11 cellular contexts compared by ENCODE assay signal in the genomic region with DNA sequence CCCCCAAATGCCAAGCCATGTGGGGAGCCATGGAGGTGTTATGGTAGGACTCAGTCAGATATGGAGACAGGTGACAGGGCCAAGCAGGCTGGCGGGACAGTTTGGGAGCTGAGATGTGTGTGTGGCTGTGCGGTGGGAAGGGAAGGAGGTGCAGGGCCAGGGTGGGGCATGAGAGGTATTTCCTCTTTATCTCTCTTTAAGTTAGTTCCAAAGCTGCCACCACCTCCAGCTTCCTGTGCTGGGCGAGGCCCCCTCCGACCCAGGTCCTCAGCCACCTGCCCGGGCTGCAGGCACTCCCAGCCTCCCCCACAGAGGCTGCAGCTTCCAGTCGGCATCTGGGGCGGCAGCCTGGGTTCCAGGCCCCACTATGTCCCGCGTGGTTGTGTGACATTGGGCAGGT. TPM values are rescaled to one million over a fixed set of nuclear protein-coding genes. Genes with fewer than 3 reads are reported as not detected.
DNase-seq lines count a peak whose midpoint lies in the region; ATAC-seq, FAIRE-seq and TF ChIP-seq lines count a peak whose summit lies in the region.
"Not testable (repeated sequence)": the region's sequence is repeated elsewhere in the genome, so short reads cannot be mapped to it uniquely, and the experiment has no call there.
"Had no signal": no experiment of that assay in that cellular context is flagged by ENCODE, and none has a peak within 500 bp of the region (broad histone marks: within the 10 kb centered on the region; RNA-seq: fewer than 3 reads in every experiment).

No MANE protein-coding gene starts in this region.

- not testable (repeated sequence) for H3K4me3 Mint-ChIP-seq in CD8-positive, alpha-beta T cell; activated T-helper 17 cell treated with anti-CD3 and anti-CD28 coated beads, Interleukin-2, amount 50 U/mL, for 72 hours
- H3K4me3 Mint-ChIP-seq in T-helper 17 cell, result peak overlapping the region; percentile 77
- H3K4me3 Mint-ChIP-seq in endothelial cell (ENCODE audit: unreplicated experiment), result peak overlapping the region; percentile 78
- H3K4me3 Mint-ChIP-seq in naive thymus-derived CD4-positive, alpha-beta T cell, result peak overlapping the region in 2 of 10 donors; percentile 47 to 61

- not testable (repeated sequence) for H3K4me1 Mint-ChIP-seq in CD8-positive, alpha-beta T cell (ENCODE audit: low read depth); T-helper 17 cell; activated T-helper 17 cell treated with anti-CD3 and anti-CD28 coated beads, Interleukin-2, amount 50 U/mL, for 72 hours; endothelial cell (ENCODE audit: unreplicated experiment); naive thymus-derived CD4-positive, alpha-beta T cell

- not testable (repeated sequence) for H3K9me2 ChIP-seq in OCI-LY1 (ENCODE audit: low read depth, low read length)

- not testable (repeated sequence) for H3K79me2 ChIP-seq in OCI-LY1 (ENCODE audit: insufficient read depth, low read length)

- H3K9me3 ChIP-seq in CD8-positive, alpha-beta T cell (ENCODE audit: low read length); OCI-LY1 (ENCODE audit: low read length); T-helper 17 cell (ENCODE audit: control insufficient read depth, low read length, poor library complexity, severe bottlenecking); naive thymus-derived CD4-positive, alpha-beta T cell (ENCODE audit: control insufficient read depth in 2 of 3, low read length in 3 of 3): not testable (repeated sequence)

- intact Hi-C loops in CD8-positive, alpha-beta T cell (cut with DNase I, micrococcal nuclease); naive thymus-derived CD4-positive, alpha-beta T cell (cut with micrococcal nuclease): not testable (repeated sequence)

- H3K4me1 ChIP-seq in CD8-positive, alpha-beta T cell (ENCODE audit: insufficient read depth, low read length); naive thymus-derived CD4-positive, alpha-beta T cell (ENCODE audit: control insufficient read depth in 2 of 2, insufficient read depth in 2 of 2, low read length in 2 of 2): not testable (repeated sequence)
- peaks cover 12% of the 10 kb centered on the region for H3K4me1 ChIP-seq in OCI-LY1 (ENCODE audit: insufficient read depth, low read length, severe bottlenecking)

- not testable (repeated sequence) for H3K36me3 ChIP-seq in CD8-positive, alpha-beta T cell (ENCODE audit: insufficient read depth, low read length); OCI-LY1 (ENCODE audit: insufficient read depth, low read length); naive thymus-derived CD4-positive, alpha-beta T cell (ENCODE audit: control insufficient read depth in 2 of 3, insufficient read depth in 3 of 3, low read length in 3 of 3)

- not testable (repeated sequence) for H3F3A ChIP-seq in OCI-LY1 (ENCODE audit: insufficient read depth, low read length)

- CTCF ChIA-PET in CD8-positive, alpha-beta T cell (lab: Charles Lee); naive thymus-derived CD4-positive, alpha-beta T cell (lab: Charles Lee): not testable (repeated sequence)

- not testable (repeated sequence) for TF ChIP-seq CTCF in CD8-positive, alpha-beta T cell (IDR thresholded peaks at IDR 0.05); OCI-LY1 (IDR thresholded peaks at IDR 0.05; ENCODE audit: low read length); endothelial cell (IDR thresholded peaks at IDR 0.05; ENCODE audit: unreplicated experiment)

- POLR2A ChIA-PET in CD8-positive, alpha-beta T cell (lab: Charles Lee); naive thymus-derived CD4-positive, alpha-beta T cell (lab: Charles Lee): not testable (repeated sequence)

- not testable (repeated sequence) for H3K4me2 ChIP-seq in OCI-LY1 (ENCODE audit: low read length)

- not testable (repeated sequence) for H4K20me1 ChIP-seq in OCI-LY1 (ENCODE audit: insufficient read depth, low read length)

- peak; percentile 51 for ATAC-seq in CD8-positive, alpha-beta T cell
- ATAC-seq in T-helper 17 cell, result peak; percentile 45
- ATAC-seq in activated T-helper 17 cell treated with anti-CD3 and anti-CD28 coated beads, Interleukin-2, amount 50 U/mL, for 72 hours (replicated peaks), result not testable (repeated sequence)
- ATAC-seq in naive thymus-derived CD4-positive, alpha-beta T cell, result peak; percentile 49

- not testable (repeated sequence) for H2AFZ ChIP-seq in OCI-LY1 (ENCODE audit: low read length)

- H3K27me3 ChIP-seq in CD8-positive, alpha-beta T cell (ENCODE audit: insufficient read depth, low read length); OCI-LY1 (ENCODE audit: insufficient read depth, low read length); naive thymus-derived CD4-positive, alpha-beta T cell (ENCODE audit: control insufficient read depth in 2 of 2, insufficient read depth in 2 of 2, low read length in 2 of 2): not testable (repeated sequence)

- not testable (repeated sequence) for H3K9me3 Mint-ChIP-seq in CD8-positive, alpha-beta T cell; activated T-helper 17 cell treated with anti-CD3 and anti-CD28 coated beads, Interleukin-2, amount 50 U/mL, for 72 hours; endothelial cell (ENCODE audit: unreplicated experiment); naive thymus-derived CD4-positive, alpha-beta T cell

- not testable (repeated sequence) for DNase-seq in CD8-positive, alpha-beta T cell; GM18507 (ENCODE audit: extremely low spot score, insufficient read length, low read depth); T-helper 17 cell; endothelial cell (ENCODE audit: low spot score); naive thymus-derived CD4-positive, alpha-beta T cell

- H3K9ac ChIP-seq in OCI-LY1 (ENCODE audit: low read length), result not testable (repeated sequence)

- H3K27ac Mint-ChIP-seq in CD8-positive, alpha-beta T cell; T-helper 17 cell; endothelial cell (ENCODE audit: unreplicated experiment); naive thymus-derived CD4-positive, alpha-beta T cell: not testable (repeated sequence)
- peak overlapping the region; percentile 63 for H3K27ac Mint-ChIP-seq in activated T-helper 17 cell treated with anti-CD3 and anti-CD28 coated beads, Interleukin-2, amount 50 U/mL, for 72 hours

- peak; percentile 89 for FAIRE-seq in GM18507 (lab: Jason Lieb, UNC)

- not testable (repeated sequence) for H3K27me3 Mint-ChIP-seq in CD8-positive, alpha-beta T cell (ENCODE audit: low read depth); T-helper 17 cell; activated T-helper 17 cell treated with anti-CD3 and anti-CD28 coated beads, Interleukin-2, amount 50 U/mL, for 72 hours; endothelial cell (ENCODE audit: unreplicated experiment); naive thymus-derived CD4-positive, alpha-beta T cell

- H3K27ac ChIP-seq in CD8-positive, alpha-beta T cell (ENCODE audit: low read depth, low read length); naive thymus-derived CD4-positive, alpha-beta T cell (ENCODE audit: low read depth, low read length): not testable (repeated sequence)
- H3K27ac ChIP-seq in OCI-LY1 (ENCODE audit: low read depth, low read length, poor library complexity, severe bottlenecking), result peak overlapping the region; percentile 82

- not testable (repeated sequence) for H3K4me3 ChIP-seq in CD8-positive, alpha-beta T cell (ENCODE audit: low read depth, low read length); OCI-LY1 (ENCODE audit: low read depth, low read length, poor library complexity, severe bottlenecking); naive thymus-derived CD4-positive, alpha-beta T cell (ENCODE audit: low read length)

- not testable (repeated sequence) for H3K36me3 Mint-ChIP-seq in CD8-positive, alpha-beta T cell; T-helper 17 cell (ENCODE audit: low read depth); activated T-helper 17 cell treated with anti-CD3 and anti-CD28 coated beads, Interleukin-2, amount 50 U/mL, for 72 hours (ENCODE audit: low read depth); endothelial cell (ENCODE audit: low read depth, unreplicated experiment); naive thymus-derived CD4-positive, alpha-beta T cell

RNA-seq across cellular contexts. Expression of a gene that starts 6.4 kb away (rescaled TPM):
- 10 to 100 TPM; 15.7 to 18.7 TPM for total RNA-seq in CD8-positive, alpha-beta T cell
- total RNA-seq in T-helper 17 cell, result 10 to 100 TPM; 17.5 to 21.0 TPM
- total RNA-seq in activated T-helper 17 cell treated with anti-CD3 and anti-CD28 coated beads, Interleukin-2, amount 50 U/mL, for 72 hours, result 1 to 10 TPM; 6.9 to 9.9 TPM
- 38.3 TPM for total RNA-seq in endothelial cell (ENCODE audit: unreplicated experiment)
- total RNA-seq in naive thymus-derived CD4-positive, alpha-beta T cell, result 100 to 1,000 TPM in 2 of 5 experiments, 10 to 100 TPM in 3; 25.1 to 105 (median 32.8) TPM
- 1 to 10 TPM; 3.9 TPM for polyA plus RNA-seq in naive thymus-derived CD4-positive, alpha-beta T cell
- total RNA-seq: GM23248, H4, HT-29 had no signal
- polyA plus RNA-seq: BJ, GM23248 had no signal
